Comparison of ENCODE assay signal across 3 cellular contexts in genomic region chr11:33428435-33428834, GRCh38. TPM values are rescaled to one million over a fixed set of nuclear protein-coding genes. Genes with fewer than 3 reads are reported as not detected.
"Had no signal": no experiment of that assay in that cellular context is flagged by ENCODE, and none has a peak within 500 bp of the region (broad histone marks: within the 10 kb centered on the region; RNA-seq: fewer than 3 reads in every experiment).

No MANE protein-coding gene starts in this region.

RNA-seq across cellular contexts. Expression of gene KIAA1549L, which starts 52.5 kb away (rescaled TPM):
- total RNA-seq: mononuclear cell; naive thymus-derived CD4-positive, alpha-beta T cell had no signal
- polyA plus RNA-seq: immature natural killer cell; naive thymus-derived CD4-positive, alpha-beta T cell had no signal
